ENCODE assay signal across 10 cellular contexts in genomic region chr7:128879939-128880746, GRCh38. TPM values are rescaled to one million over a fixed set of nuclear protein-coding genes. Genes with fewer than 3 reads are reported as not detected.
A peak's percentile ranks its signal among the peaks of the same experiment; 100 is the strongest.
DNase-seq lines count a peak whose midpoint lies in the region; ATAC-seq and TF ChIP-seq lines count a peak whose summit lies in the region.
"Had no signal": no experiment of that assay in that cellular context is flagged by ENCODE, and none has a peak within 500 bp of the region (broad histone marks: within the 10 kb centered on the region; RNA-seq: fewer than 3 reads in every experiment).

No MANE protein-coding gene starts in this region.

- no peaks in the 10 kb centered on the region for H3K9me3 ChIP-seq in WERI-Rb-1 (ENCODE audit: severe bottlenecking)

- peaks cover 11% of the 10 kb centered on the region for H3K4me1 Mint-ChIP-seq in stimulated activated memory B cell treated with anti-CD40 and anti-IgM and Interleukin-4, amounts not matched to agents 10 μg/mL and 1 μg/mL and 100 μg/mL, for 72 hours

- peaks cover 4% of the 10 kb centered on the region for H3K36me3 Mint-ChIP-seq in stimulated activated memory B cell treated with anti-CD40 and anti-IgM and Interleukin-4, amounts not matched to agents 10 μg/mL and 1 μg/mL and 100 μg/mL, for 72 hours
- H3K36me3 Mint-ChIP-seq: natural killer cell treated with Interleukin-12 subunit alpha and Interleukin-12 subunit beta and Interleukin-15 and Interleukin-18, amount 100 ng/mL, for 72 hours had no signal

- H3K36me3 ChIP-seq in WERI-Rb-1 = no peaks in the 10 kb centered on the region

- H3K4me3 ChIP-seq in WERI-Rb-1 (ENCODE audit: low read depth, low read length) (peak overlapping the region; percentile 37), retinal pigment epithelial cell (ENCODE audit: low read length) (no peak overlapping the region)
- H3K4me3 ChIP-seq: SK-N-MC had no signal

- H3K27ac Mint-ChIP-seq in stimulated activated memory B cell treated with anti-CD40 and anti-IgM and Interleukin-4, amounts not matched to agents 10 μg/mL and 1 μg/mL and 100 μg/mL, for 72 hours = no peak overlapping the region
- H3K27ac Mint-ChIP-seq: natural killer cell treated with Interleukin-12 subunit alpha and Interleukin-12 subunit beta and Interleukin-15 and Interleukin-18, amount 100 ng/mL, for 72 hours had no signal

- no peaks in the 10 kb centered on the region for H3K27me3 ChIP-seq in WERI-Rb-1 (ENCODE audit: insufficient read depth, low read depth, severe bottlenecking)

- H3K9me3 Mint-ChIP-seq in stimulated activated memory B cell treated with anti-CD40 and anti-IgM and Interleukin-4, amounts not matched to agents 10 μg/mL and 1 μg/mL and 100 μg/mL, for 72 hours = no peaks in the 10 kb centered on the region
- H3K9me3 Mint-ChIP-seq: natural killer cell treated with Interleukin-12 subunit alpha and Interleukin-12 subunit beta and Interleukin-15 and Interleukin-18, amount 100 ng/mL, for 72 hours had no signal

- H3K4me3 Mint-ChIP-seq in stimulated activated memory B cell treated with anti-CD40 and anti-IgM and Interleukin-4, amounts not matched to agents 10 μg/mL and 1 μg/mL and 100 μg/mL, for 72 hours = no peak overlapping the region
- H3K4me3 Mint-ChIP-seq: natural killer cell treated with Interleukin-12 subunit alpha and Interleukin-12 subunit beta and Interleukin-15 and Interleukin-18, amount 100 ng/mL, for 72 hours had no signal

- no peak overlapping the region for H3K27ac ChIP-seq in WERI-Rb-1
- H3K27ac ChIP-seq: SK-N-MC had no signal

- intact Hi-C loops in Right ventricle myocardium superior (cut with DNase I) = loop anchor here (5.0 to 10.0 kb wide), 2 partner anchors 273 to 405 kb away; partner anchors contain the start of gene METTL2B

- TF ChIP-seq CTCF in WERI-Rb-1 (IDR thresholded peaks at IDR 0.05; ENCODE audit: low read depth, low read length) (peak; percentile 98), retinal pigment epithelial cell (conservative IDR thresholded peaks at IDR 0.05; ENCODE audit: low read depth, low read length) (peak; percentile 83)

- peak; percentile 89 for ATAC-seq in Right ventricle myocardium superior (ENCODE audit: poor library complexity)
- no peak for ATAC-seq in stimulated activated memory B cell treated with anti-CD40 and anti-IgM and Interleukin-4, amounts not matched to agents 10 μg/mL and 1 μg/mL and 100 μg/mL, for 72 hours

- DNase-seq in ELR (ENCODE audit: low read depth) = peak; percentile 72
- peak; percentile 44 for DNase-seq in NCI-H1105 treated with DMSO at 0.1 percent for 48 hours (lab: John Stamatoyannopoulos, UW)
- peak; percentile 85 for DNase-seq in WERI-Rb-1
- DNase-seq in Right ventricle myocardium superior = peak; percentile 79
- no peak for DNase-seq in retinal pigment epithelial cell (ENCODE audit: low read depth)
- no peak for DNase-seq in NAMALWA (ENCODE audit: low spot score)
- DNase-seq in activated CD4-positive, alpha-beta T cell treated with anti-CD3 and anti-CD28 coated beads, Interleukin-2, amount 50 U/mL, for 4 hours = no peak

- H3K27me3 Mint-ChIP-seq in stimulated activated memory B cell treated with anti-CD40 and anti-IgM and Interleukin-4, amounts not matched to agents 10 μg/mL and 1 μg/mL and 100 μg/mL, for 72 hours = peaks cover 3% of the 10 kb centered on the region
- H3K27me3 Mint-ChIP-seq: natural killer cell treated with Interleukin-12 subunit alpha and Interleukin-12 subunit beta and Interleukin-15 and Interleukin-18, amount 100 ng/mL, for 72 hours had no signal

RNA-seq across cellular contexts. Expression of gene ATP6V1F, which starts 17.5 kb away (rescaled TPM):
- 119 TPM for total RNA-seq in Right ventricle myocardium superior

RNA-seq across cellular contexts. Expression of gene KCP, which starts 30.4 kb away (rescaled TPM):
- total RNA-seq in Right ventricle myocardium superior = 0.11 TPM

RNA-seq across cellular contexts. Expression of gene FLNC, which starts 49.9 kb away (rescaled TPM):
- total RNA-seq in Right ventricle myocardium superior = 601 TPM
- total RNA-seq: natural killer cell treated with Interleukin-12 subunit alpha and Interleukin-12 subunit beta and Interleukin-15 and Interleukin-18, amount 100 ng/mL, for 72 hours had no signal

RNA-seq across cellular contexts. Expression of gene IRF5, which starts 57.6 kb away (rescaled TPM):
- total RNA-seq in Right ventricle myocardium superior = 1.9 TPM

Comparison
In these comparisons a context has a peak if more than half of its experiments do, and no peak if none do; other contexts are left out.
1. DNase-seq: peak in ELR (single experiment), NCI-H1105 treated with DMSO at 0.1 percent for 48 hours (single experiment), WERI-Rb-1 (single experiment) and Right ventricle myocardium superior (single experiment); none in retinal pigment epithelial cell (single experiment), NAMALWA (single experiment) and activated CD4-positive, alpha-beta T cell treated with anti-CD3 and anti-CD28 coated beads, Interleukin-2, amount 50 U/mL, for 4 hours (0 of 2).